12 cellular contexts compared by ENCODE assay signal in the genomic region with DNA sequence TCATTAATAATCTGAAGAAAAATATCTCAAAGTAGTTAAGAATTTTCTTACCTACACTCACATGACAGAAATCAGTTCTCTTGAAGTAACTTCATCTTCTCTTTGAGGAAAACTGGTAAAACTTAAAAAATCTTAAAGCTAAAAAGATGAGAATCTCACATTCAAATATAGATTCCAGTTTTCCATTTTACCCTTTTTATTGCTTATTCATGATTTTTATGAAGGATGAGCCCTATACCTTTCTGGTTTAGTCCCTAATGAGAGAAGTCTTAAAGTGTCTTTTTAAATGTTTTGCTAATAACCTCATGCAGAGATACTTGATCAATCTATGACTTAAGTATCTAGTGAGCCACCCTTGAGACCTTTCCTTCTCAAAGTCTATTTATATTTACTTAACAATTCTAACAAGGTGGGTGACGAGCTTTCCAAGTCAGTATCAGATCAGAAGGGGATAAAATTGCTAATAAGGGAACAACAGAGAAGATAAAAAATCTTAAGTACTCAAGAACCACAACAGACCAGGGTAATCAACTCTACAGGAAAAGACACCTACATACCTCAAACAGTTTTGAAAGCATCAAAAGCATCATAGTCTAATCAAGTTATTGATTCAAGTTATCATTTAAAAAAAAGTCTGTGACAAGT. TPM values are rescaled to one million over a fixed set of nuclear protein-coding genes. Genes with fewer than 3 reads are reported as not detected.
DNase-seq lines count a peak whose midpoint lies in the region; ATAC-seq lines count a peak whose summit lies in the region.
"Had no signal": no experiment of that assay in that cellular context is flagged by ENCODE, and none has a peak within 500 bp of the region (broad histone marks: within the 10 kb centered on the region; RNA-seq: fewer than 3 reads in every experiment).

No MANE protein-coding gene starts in this region.

- no peaks in the 10 kb centered on the region for H3K9me3 Mint-ChIP-seq in CD4-positive, CD25-positive, alpha-beta regulatory T cell
- H3K9me3 Mint-ChIP-seq in activated T-helper 2 cell treated with anti-CD3 and anti-CD28 coated beads, Interferon-gamma antibody, Interleukin-2, Interleukin-4, amounts not matched to agents 10 μg/mL and 5 μg/mL and 100 μg/mL, durations not matched to agents 14 hours and 24 hours and 36 hours = no peaks in the 10 kb centered on the region
- peaks cover 0 to 4% (median 0%) of the 10 kb centered on the region in 11 donors for H3K9me3 Mint-ChIP-seq in naive thymus-derived CD4-positive, alpha-beta T cell

- H3K4me1 Mint-ChIP-seq in CD4-positive, CD25-positive, alpha-beta regulatory T cell = peaks cover 23 to 64% (median 50%) of the 10 kb centered on the region in 4 donors
- peaks cover 51% of the 10 kb centered on the region for H3K4me1 Mint-ChIP-seq in activated T-helper 2 cell treated with anti-CD3 and anti-CD28 coated beads, Interferon-gamma antibody, Interleukin-2, Interleukin-4, amounts not matched to agents 10 μg/mL and 5 μg/mL and 100 μg/mL, durations not matched to agents 14 hours and 24 hours and 36 hours (ENCODE audit: low read depth)
- peaks cover 20 to 73% (median 60%) of the 10 kb centered on the region in 7 donors for H3K4me1 Mint-ChIP-seq in naive thymus-derived CD4-positive, alpha-beta T cell

- peaks cover 31% of the 10 kb centered on the region for H3K36me3 ChIP-seq in CD4-positive, CD25-positive, alpha-beta regulatory T cell (ENCODE audit: control insufficient read depth, insufficient read depth, low read length)
- peaks cover 60% of the 10 kb centered on the region for H3K36me3 ChIP-seq in HUES48 (ENCODE audit: control insufficient read depth, insufficient read depth, low read length)
- peaks cover 0 to 24% (median 3%) of the 10 kb centered on the region in 3 experiments for H3K36me3 ChIP-seq in naive thymus-derived CD4-positive, alpha-beta T cell (ENCODE audit: control insufficient read depth in 2 of 3, insufficient read depth in 3 of 3, low read length in 3 of 3)

- CTCF ChIA-PET in naive thymus-derived CD4-positive, alpha-beta T cell (lab: Charles Lee) = no interaction called here

- H3K27me3 ChIP-seq in CD4-positive, CD25-positive, alpha-beta regulatory T cell (ENCODE audit: control insufficient read depth, insufficient read depth, low read length) = no peaks in the 10 kb centered on the region
- no peaks in the 10 kb centered on the region for H3K27me3 ChIP-seq in HUES48 (ENCODE audit: control insufficient read depth, insufficient read depth, low read length)
- no peaks in the 10 kb centered on the region for H3K27me3 ChIP-seq in naive thymus-derived CD4-positive, alpha-beta T cell (ENCODE audit: control insufficient read depth in 2 of 2, insufficient read depth in 2 of 2, low read length in 2 of 2)

- H3K4me3 ChIP-seq in CD4-positive, CD25-positive, alpha-beta regulatory T cell (ENCODE audit: low read depth, low read length) = peak overlapping the region; percentile 16
- 0 out of 2 replicates have a peak overlapping the region, but pooled peaks have one; percentile 95 for H3K4me3 ChIP-seq in HUES48 (ENCODE audit: low read depth, low read length)
- H3K4me3 ChIP-seq in naive thymus-derived CD4-positive, alpha-beta T cell (ENCODE audit: low read length) = no peak overlapping the region

- H3K9ac ChIP-seq in HUES48 (ENCODE audit: low read depth, low read length) = no peak overlapping the region

- no peak for ATAC-seq in CD4-positive, CD25-positive, alpha-beta regulatory T cell (ENCODE audit: low read depth in 2 of 2)
- no peak for ATAC-seq in naive thymus-derived CD4-positive, alpha-beta T cell

- POLR2A ChIA-PET in naive thymus-derived CD4-positive, alpha-beta T cell (lab: Charles Lee) = interaction anchor here (0.5 to 1.3 kb wide), 2 partner anchors 34 to 485 kb away, joined by 3 to 4 read pairs; no protein-coding TSS in a partner anchor

- peak overlapping the region; percentile 43 for H3K27ac ChIP-seq in CD4-positive, CD25-positive, alpha-beta regulatory T cell (ENCODE audit: insufficient read depth, low read length, poor library complexity, severe bottlenecking)
- no peak overlapping the region for H3K27ac ChIP-seq in HUES48 (ENCODE audit: low read depth, low read length)
- no peak overlapping the region for H3K27ac ChIP-seq in naive thymus-derived CD4-positive, alpha-beta T cell (ENCODE audit: low read depth, low read length)

- peaks cover 21% of the 10 kb centered on the region for H3K36me3 Mint-ChIP-seq in CD4-positive, CD25-positive, alpha-beta regulatory T cell
- H3K36me3 Mint-ChIP-seq in activated T-helper 2 cell treated with anti-CD3 and anti-CD28 coated beads, Interferon-gamma antibody, Interleukin-2, Interleukin-4, amounts not matched to agents 10 μg/mL and 5 μg/mL and 100 μg/mL, durations not matched to agents 14 hours and 24 hours and 36 hours (ENCODE audit: low read depth) = peaks cover 62% of the 10 kb centered on the region
- peaks cover 5 to 28% (median 16%) of the 10 kb centered on the region in 5 donors for H3K36me3 Mint-ChIP-seq in naive thymus-derived CD4-positive, alpha-beta T cell

- no peaks in the 10 kb centered on the region for H3K9me3 ChIP-seq in CD4-positive, CD25-positive, alpha-beta regulatory T cell (ENCODE audit: control insufficient read depth in 2 of 2, low read length in 2 of 2)
- no peaks in the 10 kb centered on the region for H3K9me3 ChIP-seq in HUES48 (ENCODE audit: control insufficient read depth, insufficient read depth, low read length)
- no peaks in the 10 kb centered on the region for H3K9me3 ChIP-seq in naive thymus-derived CD4-positive, alpha-beta T cell (ENCODE audit: control insufficient read depth in 2 of 3, low read length in 3 of 3)

- peaks cover 37% of the 10 kb centered on the region for H3K4me1 ChIP-seq in CD4-positive, CD25-positive, alpha-beta regulatory T cell (ENCODE audit: control insufficient read depth, insufficient read depth, low read length, poor library complexity, severe bottlenecking)
- peaks cover 5% of the 10 kb centered on the region for H3K4me1 ChIP-seq in HUES48 (ENCODE audit: control insufficient read depth, insufficient read depth, low read length)
- peaks cover 17 to 31% of the 10 kb centered on the region in 2 donors for H3K4me1 ChIP-seq in naive thymus-derived CD4-positive, alpha-beta T cell (ENCODE audit: control insufficient read depth in 2 of 2, insufficient read depth in 2 of 2, low read length in 2 of 2)

- intact Hi-C loops in activated T-helper 2 cell treated with anti-CD3 and anti-CD28 coated beads, Interferon-gamma antibody, Interleukin-2, Interleukin-4, amounts not matched to agents 10 μg/mL and 5 μg/mL and 100 μg/mL, durations not matched to agents 14 hours and 24 hours and 36 hours (cut with micrococcal nuclease) = loop anchor here (10.0 kb wide), 1 partner anchor 46 kb away; no protein-coding TSS in a partner anchor
- intact Hi-C loops in naive thymus-derived CD4-positive, alpha-beta T cell (cut with micrococcal nuclease) = loop anchor here (5.0 to 10.0 kb wide), 5 partner anchors 149 to 1161 kb away; partner anchors contain the start of genes FAM120A (in 1 of the 2), FAM120AOS (in 1 of the 2), SPTLC1 (in 1 of the 2) and ZNF484 (in 1 of the 2)

- peak overlapping the region; percentile 19 to 86 (median 72) for H3K4me3 Mint-ChIP-seq in CD4-positive, CD25-positive, alpha-beta regulatory T cell
- H3K4me3 Mint-ChIP-seq in activated T-helper 2 cell treated with anti-CD3 and anti-CD28 coated beads, Interferon-gamma antibody, Interleukin-2, Interleukin-4, amounts not matched to agents 10 μg/mL and 5 μg/mL and 100 μg/mL, durations not matched to agents 14 hours and 24 hours and 36 hours (ENCODE audit: low read depth) = peak overlapping the region; percentile 55
- peak overlapping the region in 9 of 10 donors; percentile 21 to 94 (median 46) for H3K4me3 Mint-ChIP-seq in naive thymus-derived CD4-positive, alpha-beta T cell

- H3K27ac Mint-ChIP-seq in CD4-positive, CD25-positive, alpha-beta regulatory T cell = peak overlapping the region; percentile 42 to 69 (median 59)
- peak overlapping the region; percentile 43 for H3K27ac Mint-ChIP-seq in activated T-helper 2 cell treated with anti-CD3 and anti-CD28 coated beads, Interferon-gamma antibody, Interleukin-2, Interleukin-4, amounts not matched to agents 10 μg/mL and 5 μg/mL and 100 μg/mL, durations not matched to agents 14 hours and 24 hours and 36 hours
- H3K27ac Mint-ChIP-seq in naive thymus-derived CD4-positive, alpha-beta T cell = peak overlapping the region in 7 of 9 donors; percentile 44 to 78 (median 49)

- H3K27me3 Mint-ChIP-seq in CD4-positive, CD25-positive, alpha-beta regulatory T cell = peaks cover 5% of the 10 kb centered on the region
- no peaks in the 10 kb centered on the region for H3K27me3 Mint-ChIP-seq in activated T-helper 2 cell treated with anti-CD3 and anti-CD28 coated beads, Interferon-gamma antibody, Interleukin-2, Interleukin-4, amounts not matched to agents 10 μg/mL and 5 μg/mL and 100 μg/mL, durations not matched to agents 14 hours and 24 hours and 36 hours (ENCODE audit: low read depth)
- no peaks in the 10 kb centered on the region for H3K27me3 Mint-ChIP-seq in naive thymus-derived CD4-positive, alpha-beta T cell

- no peak for DNase-seq in CD4-positive, CD25-positive, alpha-beta regulatory T cell
- DNase-seq in activated T-helper 2 cell treated with anti-CD3 and anti-CD28 coated beads, Interferon-gamma antibody, Interleukin-2, Interleukin-4, amounts not matched to agents 10 μg/mL and 5 μg/mL and 100 μg/mL, durations not matched to agents 14 hours and 24 hours and 36 hours (ENCODE audit: low spot score) = no peak
- no peak for DNase-seq in naive thymus-derived CD4-positive, alpha-beta T cell
- DNase-seq in iPS-NIHi11 (ENCODE audit: low spot score) = no peak
- no peak for DNase-seq in D341Med (ENCODE audit: low spot score)
- DNase-seq in effector CD4-positive, alpha-beta T cell = no peak
- no peak for DNase-seq in DMS153 (lab: John Stamatoyannopoulos, UW)
- DNase-seq: DMS79, kidney, NCI-H2081, occipital lobe had no signal

RNA-seq across cellular contexts. Expression of gene IARS1, which starts 2.6 kb away (rescaled TPM):
- 67.1 TPM for total RNA-seq in CD4-positive, CD25-positive, alpha-beta regulatory T cell
- 10 to 100 TPM; 51.1 to 58.2 (median 51.6) TPM for polyA plus RNA-seq in CD4-positive, CD25-positive, alpha-beta regulatory T cell
- 177 and 186 TPM in 2 replicates for total RNA-seq in activated T-helper 2 cell treated with anti-CD3 and anti-CD28 coated beads, Interferon-gamma antibody, Interleukin-2, Interleukin-4, amounts not matched to agents 10 μg/mL and 5 μg/mL and 100 μg/mL, durations not matched to agents 14 hours and 24 hours and 36 hours
- total RNA-seq in naive thymus-derived CD4-positive, alpha-beta T cell = 100 to 1,000 TPM in 2 of 5 experiments, 10 to 100 TPM in 3; 52.4 to 145 (median 97.7) TPM
- polyA plus RNA-seq in naive thymus-derived CD4-positive, alpha-beta T cell = 10 to 100 TPM; 48.5 to 63.7 TPM

RNA-seq across cellular contexts. Expression of gene NOL8, which starts 34.2 kb away (rescaled TPM):
- total RNA-seq in CD4-positive, CD25-positive, alpha-beta regulatory T cell = 58.7 TPM
- polyA plus RNA-seq in CD4-positive, CD25-positive, alpha-beta regulatory T cell = 10 to 100 TPM; 23.5 to 28.5 (median 26.6) TPM
- total RNA-seq in activated T-helper 2 cell treated with anti-CD3 and anti-CD28 coated beads, Interferon-gamma antibody, Interleukin-2, Interleukin-4, amounts not matched to agents 10 μg/mL and 5 μg/mL and 100 μg/mL, durations not matched to agents 14 hours and 24 hours and 36 hours = 73.2 and 75.5 TPM in 2 replicates
- total RNA-seq in naive thymus-derived CD4-positive, alpha-beta T cell = 100 to 1,000 TPM in 2 of 5 experiments, 10 to 100 TPM in 3; 42.8 to 115 (median 67.2) TPM
- 10 to 100 TPM; 25.4 to 35.8 TPM for polyA plus RNA-seq in naive thymus-derived CD4-positive, alpha-beta T cell

RNA-seq across cellular contexts. Expression of gene CENPP, which starts 34.8 kb away (rescaled TPM):
- 6.1 TPM for total RNA-seq in CD4-positive, CD25-positive, alpha-beta regulatory T cell
- 1 to 10 TPM; 2.7 to 5.3 (median 3.8) TPM for polyA plus RNA-seq in CD4-positive, CD25-positive, alpha-beta regulatory T cell
- 19.2 and 21.0 TPM in 2 replicates for total RNA-seq in activated T-helper 2 cell treated with anti-CD3 and anti-CD28 coated beads, Interferon-gamma antibody, Interleukin-2, Interleukin-4, amounts not matched to agents 10 μg/mL and 5 μg/mL and 100 μg/mL, durations not matched to agents 14 hours and 24 hours and 36 hours
- 10 to 100 TPM in 1 of 5 experiments, 1 to 10 TPM in 4; 2.5 to 24.3 (median 4.1) TPM for total RNA-seq in naive thymus-derived CD4-positive, alpha-beta T cell
- 1 to 10 TPM; 1.2 to 3.5 TPM for polyA plus RNA-seq in naive thymus-derived CD4-positive, alpha-beta T cell
